ENCODE assay signal across 18 cellular contexts in genomic region chr4:88705223-88705622, GRCh38. TPM values are rescaled to one million over a fixed set of nuclear protein-coding genes. Genes with fewer than 3 reads are reported as not detected.
DNase-seq lines count a peak whose midpoint lies in the region; TF ChIP-seq lines count a peak whose summit lies in the region.
"Had no signal": no experiment of that assay in that cellular context is flagged by ENCODE, and none has a peak within 500 bp of the region (broad histone marks: within the 10 kb centered on the region; RNA-seq: fewer than 3 reads in every experiment).

No MANE protein-coding gene starts in this region.

- no peaks in the 10 kb centered on the region for H3K9me3 ChIP-seq in ascending aorta
- H3K9me3 ChIP-seq in neural cell (ENCODE audit: low read length) = no peaks in the 10 kb centered on the region
- H3K9me3 ChIP-seq: A549, BE2C had no signal

- peak overlapping the region; percentile 21 for H3K9ac ChIP-seq in neural cell (ENCODE audit: low read length)

- no peaks in the 10 kb centered on the region for H3K79me2 ChIP-seq in neural cell (replicated peaks; ENCODE audit: insufficient read depth, low read length)

- no peak for TF ChIP-seq EP300 in neural cell (conservative IDR thresholded peaks at IDR 0.05; ENCODE audit: poor library complexity, severe bottlenecking)

- H3K27me3 Mint-ChIP-seq in HFFc6 (ENCODE audit: insufficient read depth) (peaks cover 2% of the 10 kb centered on the region), glutamatergic neuron (ENCODE audit: unreplicated experiment) (peaks cover 2% of the 10 kb centered on the region)
- H3K27me3 Mint-ChIP-seq: CD4-positive, alpha-beta memory T cell had no signal

- peaks cover 27% of the 10 kb centered on the region for H3K4me1 Mint-ChIP-seq in HFFc6 (ENCODE audit: low read depth)
- no peaks in the 10 kb centered on the region for H3K4me1 Mint-ChIP-seq in glutamatergic neuron (ENCODE audit: low read depth, unreplicated experiment)
- H3K4me1 Mint-ChIP-seq: H9 had no signal

- no peak overlapping the region for H2AFZ ChIP-seq in neural cell (ENCODE audit: low read depth, low read length)

- no peaks in the 10 kb centered on the region for H3F3A ChIP-seq in neural cell (ENCODE audit: insufficient read depth, low read length, poor library complexity, severe bottlenecking)

- H3K9me3 Mint-ChIP-seq in HFFc6 (no peaks in the 10 kb centered on the region), glutamatergic neuron (ENCODE audit: unreplicated experiment) (no peaks in the 10 kb centered on the region)
- H3K9me3 Mint-ChIP-seq: H9 had no signal

- H3K27ac ChIP-seq in ascending aorta (peak overlapping the region; percentile 45 to 79), neural cell (ENCODE audit: low read length) (peak overlapping the region; percentile 76)
- H3K27ac ChIP-seq: A549, C4-2B, HL-60 had no signal

- no peak for TF ChIP-seq CTCF in HFFc6 (IDR thresholded peaks at IDR 0.05)
- TF ChIP-seq CTCF in ascending aorta (IDR thresholded peaks at IDR 0.05) = no peak
- no peak for TF ChIP-seq CTCF in neural cell (IDR thresholded peaks at IDR 0.05; ENCODE audit: poor library complexity, severe bottlenecking)
- TF ChIP-seq CTCF in glutamatergic neuron (IDR thresholded peaks at IDR 0.05; ENCODE audit: partially characterized antibody, unreplicated experiment) = no peak

- intact Hi-C loops in ascending aorta (cut with DNase I) = loop anchor here (5.0 kb wide), 2 partner anchors 62 to 87 kb away; no protein-coding TSS in a partner anchor

- H3K4me1 ChIP-seq in ascending aorta = peaks cover 3% of the 10 kb centered on the region in 2 donors
- H3K4me1 ChIP-seq: BE2C had no signal

- H3K27me3 ChIP-seq in ascending aorta (no peaks in the 10 kb centered on the region), neural cell (ENCODE audit: insufficient read depth, low read depth, low read length) (no peaks in the 10 kb centered on the region)
- H3K27me3 ChIP-seq: BE2C had no signal

- peak overlapping the region; percentile 74; the same call in 1 of the 2 replicates for H3K27ac Mint-ChIP-seq in HFFc6
- H3K27ac Mint-ChIP-seq in glutamatergic neuron (ENCODE audit: unreplicated experiment) = no peak overlapping the region
- H3K27ac Mint-ChIP-seq: H9 had no signal

- no peak for DNase-seq in HFFc6
- DNase-seq in NCI-H1048 (lab: John Stamatoyannopoulos, UW) = peak; percentile 89
- DNase-seq in ascending aorta (ENCODE audit: low spot score in 2 of 2) = no peak
- no peak for DNase-seq in stimulated activated naive CD4-positive, alpha-beta T cell treated with Interleukin-2 at 50 U/mL for 16 hours (lab: John Stamatoyannopoulos, UW)
- no peak for DNase-seq in NCI-H345 (lab: John Stamatoyannopoulos, UW)
- no peak for DNase-seq in nucleus accumbens (lab: John Stamatoyannopoulos, UW)
- no peak for DNase-seq in glutamatergic neuron
- DNase-seq: BE2C; CD4-positive, alpha-beta memory T cell; DMS153; DND-41; GDM1; GOT3; H9 had no signal

- H3K9me2 ChIP-seq in neural cell (ENCODE audit: insufficient read depth, low read length) = no peaks in the 10 kb centered on the region

- H3K4me3 Mint-ChIP-seq in HFFc6 = no peak overlapping the region
- H3K4me3 Mint-ChIP-seq in glutamatergic neuron (ENCODE audit: unreplicated experiment) = no peak overlapping the region
- H3K4me3 Mint-ChIP-seq: CD4-positive, alpha-beta memory T cell; H9 had no signal

- no peak overlapping the region for H3K4me2 ChIP-seq in neural cell (ENCODE audit: low read length)

- H3K4me3 ChIP-seq in ascending aorta (no peak overlapping the region), neural cell (ENCODE audit: low read length) (peak overlapping the region; percentile 34)
- H3K4me3 ChIP-seq: A549 had no signal

- H3K36me3 Mint-ChIP-seq in HFFc6 (ENCODE audit: low read depth) (no peaks in the 10 kb centered on the region), glutamatergic neuron (ENCODE audit: unreplicated experiment) (no peaks in the 10 kb centered on the region)

- H3K36me3 ChIP-seq in ascending aorta = peaks cover 18 to 25% of the 10 kb centered on the region in 2 donors
- peaks cover 13% of the 10 kb centered on the region for H3K36me3 ChIP-seq in neural cell (ENCODE audit: insufficient read depth, low read length)
- H3K36me3 ChIP-seq: BE2C had no signal

- no peaks in the 10 kb centered on the region for H4K20me1 ChIP-seq in neural cell (ENCODE audit: insufficient read depth)

- no peak for TF ChIP-seq RAD21 in neural cell (conservative IDR thresholded peaks at IDR 0.05)

TF ChIP-seq in neural cell, 6 proteins besides CTCF, POLR2A, EP300 and RAD21:
- no peak for TF ChIP-seq SMC3 (conservative IDR thresholded peaks at IDR 0.05; ENCODE audit: poor library complexity)
- no peak for TF ChIP-seq REST (IDR thresholded peaks at IDR 0.05; ENCODE audit: borderline replicate concordance)
- TF ChIP-seq MXI1 (conservative IDR thresholded peaks at IDR 0.05; ENCODE audit: poor library complexity, severe bottlenecking) = no peak
- TF ChIP-seq TAF1 (IDR thresholded peaks at IDR 0.05; ENCODE audit: low read depth) = no peak
- TF ChIP-seq EZH2 (IDR thresholded peaks at IDR 0.05; ENCODE audit: borderline replicate concordance, insufficient read depth, low read length, poor library complexity, severe bottlenecking) = no peak
- no peak for TF ChIP-seq POLR2AphosphoS5 (IDR thresholded peaks at IDR 0.05)

RNA-seq across cellular contexts. Expression of gene NAP1L5, which starts 7.6 kb away (rescaled TPM):
- total RNA-seq in HFFc6 (2021; fragmentation: NEBNext Ultra II Directional; extraction: Animal tissue kit (Norgen Biotek cat#: 25700)) = 10 to 100 TPM; 14.6 to 20.0 (median 18.3) TPM
- 9.6 TPM for total RNA-seq in ascending aorta
- polyA plus RNA-seq in neural cell = 44.2 and 53.1 TPM in 2 replicates
- polyA minus RNA-seq in neural cell = 37.5 and 41.9 TPM in 2 replicates
- 20.9 TPM for total RNA-seq in glutamatergic neuron (ENCODE audit: unreplicated experiment)
